ENCODE assay signal across 12 cellular contexts in the genomic region with DNA sequence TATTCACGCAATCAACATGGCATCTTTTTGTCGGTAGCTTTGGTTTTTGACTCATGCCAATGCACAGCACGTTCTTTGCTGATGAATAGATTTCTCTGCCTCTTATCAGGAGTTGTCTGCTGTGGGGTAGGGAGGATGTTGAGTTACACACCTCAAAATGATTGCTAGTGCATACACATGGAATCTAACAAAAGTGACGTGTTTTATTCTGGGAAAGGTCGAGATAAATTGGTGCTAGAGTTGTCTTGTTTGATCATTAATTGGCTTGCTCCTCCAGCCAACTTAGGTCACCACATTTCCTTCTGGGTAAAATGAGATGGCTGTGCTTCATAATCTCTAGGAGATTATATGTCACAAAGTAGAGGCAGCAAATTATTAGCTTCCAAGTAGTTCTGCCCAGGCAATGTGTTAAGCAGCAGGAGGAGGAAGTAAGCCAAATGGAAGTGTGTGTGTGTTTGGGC. TPM values are rescaled to one million over a fixed set of nuclear protein-coding genes. Genes with fewer than 3 reads are reported as not detected.
A peak's percentile ranks its signal among the peaks of the same experiment; 100 is the strongest.
DNase-seq lines count a peak whose midpoint lies in the region; ATAC-seq and TF ChIP-seq lines count a peak whose summit lies in the region.
"Had no signal": no experiment of that assay in that cellular context is flagged by ENCODE, and none has a peak within 500 bp of the region (broad histone marks: within the 10 kb centered on the region; RNA-seq: fewer than 3 reads in every experiment).

No MANE protein-coding gene starts in this region.

- CTCF ChIA-PET in WTC11 (lab: Charles Lee) = interaction anchor here (0.9 kb wide), 1 partner anchor 42 kb away, joined by 3 read pairs; the partner anchor contains the start of genes OFD1 and TRAPPC2
- CTCF ChIA-PET in activated CD4-positive, alpha-beta T cell treated with anti-CD3 and anti-CD28 coated beads, Interleukin-2, amount 10 ng/mL, durations not matched to agents 7 days and 5 days (lab: Charles Lee) = interaction anchor here (1.1 kb wide), 1 partner anchor 692 kb away, joined by 3 read pairs; no protein-coding TSS in a partner anchor

- H3K36me3 ChIP-seq in iPS-20b (ENCODE audit: insufficient read depth, low read depth, low read length) = no peaks in the 10 kb centered on the region
- no peaks in the 10 kb centered on the region for H3K36me3 ChIP-seq in uterus

- no peaks in the 10 kb centered on the region for H3K27me3 Mint-ChIP-seq in activated naive CD8-positive, alpha-beta T cell
- H3K27me3 Mint-ChIP-seq in activated naive CD8-positive, alpha-beta T cell treated with anti-CD3 and anti-CD28 coated beads for 36 hours = no peaks in the 10 kb centered on the region
- H3K27me3 Mint-ChIP-seq in WTC11 (ENCODE audit: low read depth) = peaks cover 10% of the 10 kb centered on the region
- H3K27me3 Mint-ChIP-seq in activated CD4-positive, alpha-beta T cell treated with anti-CD3 and anti-CD28 coated beads, Interleukin-2, amount 10 ng/mL, durations not matched to agents 7 days and 5 days = no peaks in the 10 kb centered on the region

- peaks cover 73% of the 10 kb centered on the region for H3K4me1 Mint-ChIP-seq in activated naive CD8-positive, alpha-beta T cell (ENCODE audit: low read depth)
- peaks cover 59% of the 10 kb centered on the region for H3K4me1 Mint-ChIP-seq in activated naive CD8-positive, alpha-beta T cell treated with anti-CD3 and anti-CD28 coated beads for 36 hours
- peaks cover 39% of the 10 kb centered on the region for H3K4me1 Mint-ChIP-seq in WTC11
- peaks cover 64% of the 10 kb centered on the region for H3K4me1 Mint-ChIP-seq in activated CD4-positive, alpha-beta T cell treated with anti-CD3 and anti-CD28 coated beads, Interleukin-2, amount 10 ng/mL, durations not matched to agents 7 days and 5 days

- no peak for TF ChIP-seq CTCF in WTC11 (IDR thresholded peaks at IDR 0.05)
- no peak for TF ChIP-seq CTCF in uterus (IDR thresholded peaks at IDR 0.05)

- H3K4me1 ChIP-seq in iPS-20b (ENCODE audit: insufficient read depth, low read length) = peaks cover 23% of the 10 kb centered on the region
- no peaks in the 10 kb centered on the region for H3K4me1 ChIP-seq in uterus

- H3K36me3 Mint-ChIP-seq in activated naive CD8-positive, alpha-beta T cell = no peaks in the 10 kb centered on the region
- H3K36me3 Mint-ChIP-seq in activated naive CD8-positive, alpha-beta T cell treated with anti-CD3 and anti-CD28 coated beads for 36 hours = peaks cover 18% of the 10 kb centered on the region
- H3K36me3 Mint-ChIP-seq in WTC11 = no peaks in the 10 kb centered on the region
- peaks cover 7% of the 10 kb centered on the region for H3K36me3 Mint-ChIP-seq in activated CD4-positive, alpha-beta T cell treated with anti-CD3 and anti-CD28 coated beads, Interleukin-2, amount 10 ng/mL, durations not matched to agents 7 days and 5 days (ENCODE audit: low read depth)

- H3K9me3 ChIP-seq in iPS-20b (ENCODE audit: insufficient read depth, low read depth, low read length) (no peaks in the 10 kb centered on the region), uterus (no peaks in the 10 kb centered on the region)

- intact Hi-C loops in uterus (cut with DNase I; ENCODE audit: low total_unique reads) = no loop called here

- ATAC-seq in WTC11 = no peak
- no peak for ATAC-seq in left lobe of liver
- ATAC-seq: PC-3 had no signal

- POLR2A ChIA-PET in WTC11 (lab: Charles Lee) = interaction anchor here (1.7 kb wide), 1 partner anchor 42 kb away, joined by 6 read pairs; the partner anchor contains the start of genes OFD1 and TRAPPC2
- POLR2A ChIA-PET in activated CD4-positive, alpha-beta T cell treated with anti-CD3 and anti-CD28 coated beads, Interleukin-2, amount 10 ng/mL, durations not matched to agents 7 days and 5 days (lab: Charles Lee) = no interaction called here

- peak overlapping the region; percentile 14; the same call in 1 of the 2 replicates for H3K4me3 ChIP-seq in iPS-20b (ENCODE audit: low read length)
- no peak overlapping the region for H3K4me3 ChIP-seq in uterus

- no peak for DNase-seq in activated naive CD8-positive, alpha-beta T cell treated with anti-CD3 and anti-CD28 coated beads for 36 hours
- DNase-seq in WTC11 (ENCODE audit: low spot score) = no peak
- no peak for DNase-seq in uterus
- no peak for DNase-seq in left lobe of liver (ENCODE audit: low spot score)
- no peak for DNase-seq in cortex of kidney (lab: John Stamatoyannopoulos, UW)
- DNase-seq in activated CD4-positive, alpha-beta T cell treated with anti-CD3 and anti-CD28 coated beads, Interleukin-2, amount 10 ng/mL, durations not matched to agents 7 days and 5 days = no peak
- DNase-seq: foreskin melanocyte, NCI-H1092 treated with DMSO at 0.1 percent for 48 hours, PC-3, WERI-Rb-1 had no signal

- H3K27ac ChIP-seq in iPS-20b (ENCODE audit: low read length) = no peak overlapping the region
- H3K27ac ChIP-seq in uterus = peak overlapping the region; percentile 16 to 36
- H3K27ac ChIP-seq: WERI-Rb-1 had no signal

- peak overlapping the region; percentile 51; the same call in 1 of the 2 replicates for H3K9ac ChIP-seq in iPS-20b (ENCODE audit: low read depth, low read length)

- no peak for TF ChIP-seq POLR2A in uterus (IDR thresholded peaks at IDR 0.05)

- peak overlapping the region; percentile 78 for H3K27ac Mint-ChIP-seq in activated naive CD8-positive, alpha-beta T cell
- H3K27ac Mint-ChIP-seq in activated naive CD8-positive, alpha-beta T cell treated with anti-CD3 and anti-CD28 coated beads for 36 hours = no peak overlapping the region
- peak overlapping the region; percentile 90 for H3K27ac Mint-ChIP-seq in WTC11
- H3K27ac Mint-ChIP-seq in activated CD4-positive, alpha-beta T cell treated with anti-CD3 and anti-CD28 coated beads, Interleukin-2, amount 10 ng/mL, durations not matched to agents 7 days and 5 days = no peak overlapping the region

- H3K9me3 Mint-ChIP-seq in activated naive CD8-positive, alpha-beta T cell (ENCODE audit: low read depth) = no peaks in the 10 kb centered on the region
- no peaks in the 10 kb centered on the region for H3K9me3 Mint-ChIP-seq in activated naive CD8-positive, alpha-beta T cell treated with anti-CD3 and anti-CD28 coated beads for 36 hours
- H3K9me3 Mint-ChIP-seq in WTC11 = no peaks in the 10 kb centered on the region
- no peaks in the 10 kb centered on the region for H3K9me3 Mint-ChIP-seq in activated CD4-positive, alpha-beta T cell treated with anti-CD3 and anti-CD28 coated beads, Interleukin-2, amount 10 ng/mL, durations not matched to agents 7 days and 5 days

- peak overlapping the region; percentile 42 for H3K4me3 Mint-ChIP-seq in activated naive CD8-positive, alpha-beta T cell
- no peak overlapping the region for H3K4me3 Mint-ChIP-seq in activated naive CD8-positive, alpha-beta T cell treated with anti-CD3 and anti-CD28 coated beads for 36 hours
- peak overlapping the region; percentile 18 for H3K4me3 Mint-ChIP-seq in WTC11
- no peak overlapping the region for H3K4me3 Mint-ChIP-seq in activated CD4-positive, alpha-beta T cell treated with anti-CD3 and anti-CD28 coated beads, Interleukin-2, amount 10 ng/mL, durations not matched to agents 7 days and 5 days

- H3K27me3 ChIP-seq in iPS-20b (ENCODE audit: insufficient read depth, low read length) = peaks cover 9% of the 10 kb centered on the region
- no peaks in the 10 kb centered on the region for H3K27me3 ChIP-seq in uterus

TF ChIP-seq in WTC11, 78 proteins besides CTCF, POLR2A, EP300 and RAD21 (continues in another document):
- TF ChIP-seq, protein P1, sequence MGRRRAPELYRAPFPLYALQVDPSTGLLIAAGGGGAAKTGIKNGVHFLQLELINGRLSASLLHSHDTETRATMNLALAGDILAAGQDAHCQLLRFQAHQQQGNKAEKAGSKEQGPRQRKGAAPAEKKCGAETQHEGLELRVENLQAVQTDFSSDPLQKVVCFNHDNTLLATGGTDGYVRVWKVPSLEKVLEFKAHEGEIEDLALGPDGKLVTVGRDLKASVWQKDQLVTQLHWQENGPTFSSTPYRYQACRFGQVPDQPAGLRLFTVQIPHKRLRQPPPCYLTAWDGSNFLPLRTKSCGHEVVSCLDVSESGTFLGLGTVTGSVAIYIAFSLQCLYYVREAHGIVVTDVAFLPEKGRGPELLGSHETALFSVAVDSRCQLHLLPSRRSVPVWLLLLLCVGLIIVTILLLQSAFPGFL (CRISPR knock-in tag; IDR thresholded peaks at IDR 0.05; ENCODE audit: borderline replicate concordance) = no peak
- TF ChIP-seq, protein P2, sequence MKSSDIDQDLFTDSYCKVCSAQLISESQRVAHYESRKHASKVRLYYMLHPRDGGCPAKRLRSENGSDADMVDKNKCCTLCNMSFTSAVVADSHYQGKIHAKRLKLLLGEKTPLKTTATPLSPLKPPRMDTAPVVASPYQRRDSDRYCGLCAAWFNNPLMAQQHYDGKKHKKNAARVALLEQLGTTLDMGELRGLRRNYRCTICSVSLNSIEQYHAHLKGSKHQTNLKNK (CRISPR knock-in tag; IDR thresholded peaks at IDR 0.05) = no peak
- no peak for TF ChIP-seq ATF1 (CRISPR knock-in tag; IDR thresholded peaks at IDR 0.05)

RNA-seq across cellular contexts. Expression of gene RAB9A, which starts 3.9 kb away (rescaled TPM):
- 10 to 100 TPM; 33.8 to 36.4 TPM for total RNA-seq in activated naive CD8-positive, alpha-beta T cell treated with anti-CD3 and anti-CD28 coated beads for 36 hours
- total RNA-seq in WTC11 (2021) (18.9 to 26.3 TPM (median 20.7 TPM) in 3 replicates), uterus (10 to 100 TPM; 27.2 to 40.2 (median 28.2) TPM), left lobe of liver (8.5 TPM)
- total RNA-seq in activated CD4-positive, alpha-beta T cell treated with anti-CD3 and anti-CD28 coated beads, Interleukin-2, amount 10 ng/mL, durations not matched to agents 7 days and 5 days = 10 to 100 TPM in 1 of 2 experiments, 1 to 10 TPM in 1; 9.1 to 10.9 TPM

RNA-seq across cellular contexts. Expression of gene TCEANC, which starts 39.9 kb away (rescaled TPM):
- under 1 TPM; 0.84 to 0.89 TPM for total RNA-seq in activated naive CD8-positive, alpha-beta T cell treated with anti-CD3 and anti-CD28 coated beads for 36 hours
- 2.0 to 3.1 TPM (median 2.6 TPM) in 3 replicates for total RNA-seq in WTC11 (2021)
- 1 to 10 TPM; 1.5 to 9.2 (median 5.7) TPM for total RNA-seq in uterus
- 6.8 TPM for total RNA-seq in left lobe of liver
- 1 to 10 TPM; 6.9 to 8.3 TPM for total RNA-seq in activated CD4-positive, alpha-beta T cell treated with anti-CD3 and anti-CD28 coated beads, Interleukin-2, amount 10 ng/mL, durations not matched to agents 7 days and 5 days

RNA-seq across cellular contexts. Expression of gene TRAPPC2, which starts 41.6 kb away (rescaled TPM):
- total RNA-seq in activated naive CD8-positive, alpha-beta T cell treated with anti-CD3 and anti-CD28 coated beads for 36 hours = 10 to 100 TPM; 15.8 to 16.6 TPM
- total RNA-seq in WTC11 (2021) (10.2 to 13.9 TPM (median 10.7 TPM) in 3 replicates), uterus (10 to 100 TPM in 3 of 4 donors, 1 to 10 TPM in 1; 5.6 to 48.0 (median 22.8) TPM), left lobe of liver (5.8 TPM)
- 10 to 100 TPM; 20.2 to 22.2 TPM for total RNA-seq in activated CD4-positive, alpha-beta T cell treated with anti-CD3 and anti-CD28 coated beads, Interleukin-2, amount 10 ng/mL, durations not matched to agents 7 days and 5 days

RNA-seq across cellular contexts. Expression of gene OFD1, which starts 41.7 kb away (rescaled TPM):
- 10 to 100 TPM; 27.4 to 29.0 TPM for total RNA-seq in activated naive CD8-positive, alpha-beta T cell treated with anti-CD3 and anti-CD28 coated beads for 36 hours
- total RNA-seq in WTC11 (2021) = 22.8 to 25.1 TPM (median 23.4 TPM) in 3 replicates
- 100 to 1,000 TPM in 1 of 4 donors, 10 to 100 TPM in 3; 24.1 to 172 (median 49.7) TPM for total RNA-seq in uterus
- total RNA-seq in left lobe of liver = 10.1 TPM
- total RNA-seq in activated CD4-positive, alpha-beta T cell treated with anti-CD3 and anti-CD28 coated beads, Interleukin-2, amount 10 ng/mL, durations not matched to agents 7 days and 5 days = 10 to 100 TPM; 32.5 to 35.0 TPM

Comparison
In these comparisons a context has a peak if more than half of its experiments do, and no peak if none do; other contexts are left out.
1. H3K27ac Mint-ChIP-seq: peak in activated naive CD8-positive, alpha-beta T cell (single experiment) and WTC11 (single experiment); none in activated naive CD8-positive, alpha-beta T cell treated with anti-CD3 and anti-CD28 coated beads for 36 hours (single experiment) and activated CD4-positive, alpha-beta T cell treated with anti-CD3 and anti-CD28 coated beads, Interleukin-2, amount 10 ng/mL, durations not matched to agents 7 days and 5 days (single experiment).
2. H3K4me3 Mint-ChIP-seq: peak in activated naive CD8-positive, alpha-beta T cell (single experiment) and WTC11 (single experiment); none in activated naive CD8-positive, alpha-beta T cell treated with anti-CD3 and anti-CD28 coated beads for 36 hours (single experiment) and activated CD4-positive, alpha-beta T cell treated with anti-CD3 and anti-CD28 coated beads, Interleukin-2, amount 10 ng/mL, durations not matched to agents 7 days and 5 days (single experiment).